In genomic region chr3:45654344-45654934, GRCh38 we compare ENCODE assay signal across 14 cellular contexts. TPM values are rescaled to one million over a fixed set of nuclear protein-coding genes. Genes with fewer than 3 reads are reported as not detected.
DNase-seq lines count a peak whose midpoint lies in the region; ATAC-seq and TF ChIP-seq lines count a peak whose summit lies in the region.
"Had no signal": no experiment of that assay in that cellular context is flagged by ENCODE, and none has a peak within 500 bp of the region (broad histone marks: within the 10 kb centered on the region; RNA-seq: fewer than 3 reads in every experiment).

No MANE protein-coding gene starts in this region.

- H3K9me3 ChIP-seq in right cardiac atrium (ENCODE audit: control insufficient read depth, low read length): no peaks in the 10 kb centered on the region
- H3K9me3 ChIP-seq in Panc1 (ENCODE audit: control insufficient read depth, insufficient read depth, low read depth, low read length): no peaks in the 10 kb centered on the region; the same call in 1 of the 2 replicates
- H3K9me3 ChIP-seq in lower lobe of right lung: no peaks in the 10 kb centered on the region
- H3K9me3 ChIP-seq: adrenal gland, HAP-1 had no signal

- CTCF ChIA-PET in Panc1 (lab: Charles Lee): interaction anchor here (0.7 kb wide), 1 partner anchor 104 kb away, joined by 6 read pairs; no protein-coding TSS in a partner anchor

- H3K27me3 ChIP-seq in right cardiac atrium (ENCODE audit: control insufficient read depth, insufficient read depth) (no peaks in the 10 kb centered on the region), Panc1 (ENCODE audit: control insufficient read depth, insufficient read depth, low read length) (no peaks in the 10 kb centered on the region), lower lobe of right lung (ENCODE audit: low read depth) (no peaks in the 10 kb centered on the region)
- H3K27me3 ChIP-seq: adrenal gland had no signal

- ATAC-seq in left ventricle myocardium superior: peak; percentile 9
- ATAC-seq in right cardiac atrium: no peak
- ATAC-seq in Panc1: no peak
- ATAC-seq in lower lobe of right lung: peak; percentile 16 to 25
- no peak for ATAC-seq in GM19328 (IDR thresholded peaks at IDR 0.05; ENCODE audit: unreplicated experiment)
- no peak for ATAC-seq in GM18861 (IDR thresholded peaks at IDR 0.05; ENCODE audit: unreplicated experiment)

- intact Hi-C loops in left ventricle myocardium superior (cut with micrococcal nuclease) (no loop called here), right cardiac atrium (cut with DNase I) (no loop called here), Panc1 (cut with micrococcal nuclease; ENCODE audit: unreplicated experiment) (no loop called here), lower lobe of right lung (cut with DNase I) (no loop called here)

- DNase-seq in left ventricle myocardium superior (no peak), right cardiac atrium (no peak), Panc1 (ENCODE audit: low read depth, low spot score) (no peak), lower lobe of right lung (peak; percentile 58), ACHN (no peak), substantia nigra (lab: John Stamatoyannopoulos, UW) (no peak)
- DNase-seq: C1 segment of cervical spinal cord; KBM-7; stimulated activated CD4-positive, alpha-beta T cell treated with anti-CD3 and anti-CD28 coated beads, Interleukin-4, amount 100 ng/mL, for 4 hours; SW 1271 had no signal

- POLR2A ChIA-PET in Panc1 (lab: Charles Lee): no interaction called here

- peak; percentile 14; the same call in 1 of the 2 replicates for TF ChIP-seq CTCF in Panc1 (IDR thresholded peaks at IDR 0.05)
- no peak for TF ChIP-seq CTCF in lower lobe of right lung (IDR thresholded peaks at IDR 0.05)

- peaks cover 7% of the 10 kb centered on the region for H3K4me1 ChIP-seq in right cardiac atrium (ENCODE audit: control insufficient read depth, insufficient read depth, low read length)
- peaks cover 14% of the 10 kb centered on the region for H3K4me1 ChIP-seq in Panc1 (ENCODE audit: control insufficient read depth, insufficient read depth, low read length)
- peaks cover 58% of the 10 kb centered on the region for H3K4me1 ChIP-seq in lower lobe of right lung

- BruUV-seq in Panc1 (replicated peaks; lab: Mats Ljungman, UMichigan): no TSS peak

- WGBS in right cardiac atrium: 50% methylated on average over 6 of the region's 6 CpGs

- H3K36me3 ChIP-seq in Panc1 (ENCODE audit: control insufficient read depth, insufficient read depth, low read length) (no peaks in the 10 kb centered on the region; the same call in 1 of the 2 replicates), lower lobe of right lung (peaks cover 10% of the 10 kb centered on the region)
- H3K36me3 ChIP-seq: adrenal gland, HAP-1 had no signal

- H3K27ac ChIP-seq in right cardiac atrium (ENCODE audit: low read length) (no peak overlapping the region), Panc1 (ENCODE audit: low read length) (no peak overlapping the region), lower lobe of right lung (peak overlapping the region; percentile 71), substantia nigra (ENCODE audit: low read depth, low read length, poor library complexity, severe bottlenecking) (no peak overlapping the region)

- H3K4me3 ChIP-seq in right cardiac atrium (ENCODE audit: low read length): no peak overlapping the region
- H3K4me3 ChIP-seq in Panc1 (ENCODE audit: low read depth in 2 of 2, low read length in 2 of 2): no peak overlapping the region
- H3K4me3 ChIP-seq in lower lobe of right lung: no peak overlapping the region
- H3K4me3 ChIP-seq: adrenal gland, HAP-1 had no signal

- in situ Hi-C loops in Panc1 (cut with HindIII; ENCODE audit: low pct_unique_long_range_greater_than_20kb, low sequenced_read_pairs): no loop called here
- in situ Hi-C loops in ACHN (cut with HindIII; ENCODE audit: low pct_ligation_motif_present, low pct_unique_long_range_greater_than_20kb, low sequenced_read_pairs): no loop called here

RNA-seq across cellular contexts. Expression of gene SACM1L, which starts 34.8 kb away (rescaled TPM):
- 23.6 TPM for total RNA-seq in left ventricle myocardium superior
- total RNA-seq in right cardiac atrium: 10 to 100 TPM; 26.9 to 32.0 (median 29.5) TPM
- polyA plus RNA-seq in right cardiac atrium: 17.0 TPM
- total RNA-seq in Panc1 (2021; ENCODE audit: unreplicated experiment): 31.6 TPM
- 17.4 TPM for polyA plus RNA-seq in Panc1 (2012; ENCODE audit: insufficient read length)
- 80.5 TPM for total RNA-seq in lower lobe of right lung

RNA-seq across cellular contexts. Expression of gene LIMD1, which starts 59.9 kb away (rescaled TPM):
- total RNA-seq in left ventricle myocardium superior: 31.9 TPM
- 10 to 100 TPM; 18.6 to 25.4 (median 22.2) TPM for total RNA-seq in right cardiac atrium
- polyA plus RNA-seq in right cardiac atrium: 8.7 TPM
- 49.7 TPM for total RNA-seq in Panc1 (2021; ENCODE audit: unreplicated experiment)
- 19.4 TPM for polyA plus RNA-seq in Panc1 (2012; ENCODE audit: insufficient read length)
- total RNA-seq in lower lobe of right lung: 80.6 TPM

Comparison
In these comparisons a context has a peak if more than half of its experiments do, and no peak if none do; other contexts are left out.
1. ATAC-seq: peak in left ventricle myocardium superior (single experiment) and lower lobe of right lung (2 of 2); none in right cardiac atrium (0 of 2), Panc1 (single experiment), GM19328 (single experiment) and GM18861 (single experiment).